8 cellular contexts compared by ENCODE assay signal in genomic region chr16:87076950-87077749, GRCh38.
DNase-seq lines count a peak whose midpoint lies in the region; ATAC-seq and TF ChIP-seq lines count a peak whose summit lies in the region.

No MANE protein-coding gene starts in this region.

- no peaks in the 10 kb centered on the region for H3F3A ChIP-seq in MM.1S (ENCODE audit: insufficient read depth, low read length)

- no peak overlapping the region for H2AFZ ChIP-seq in MM.1S (ENCODE audit: low read length)

- H3K4me3 Mint-ChIP-seq in activated CD4-positive, alpha-beta T cell treated with anti-CD3 and anti-CD28 coated beads for 36 hours: no peak overlapping the region
- no peak overlapping the region for H3K4me3 Mint-ChIP-seq in activated T-helper 2 cell treated with anti-CD3 and anti-CD28 coated beads, Interferon-gamma antibody, Interleukin-2, Interleukin-4, amounts not matched to agents 10 μg/mL and 5 μg/mL and 100 μg/mL, durations not matched to agents 14 hours and 24 hours and 36 hours (ENCODE audit: low read depth)

- no peak overlapping the region for H3K9ac ChIP-seq in MM.1S (ENCODE audit: low read length)

- CTCF ChIA-PET in activated CD4-positive, alpha-beta T cell treated with anti-CD3 and anti-CD28 coated beads for 36 hours (lab: Charles Lee): interaction anchor here (0.6 to 1.3 kb wide), 6 partner anchors 13 to 315 kb away, joined by 3 to 4 read pairs (median 3); no protein-coding TSS in a partner anchor

- H3K4me1 ChIP-seq in MM.1S (ENCODE audit: low read length): no peaks in the 10 kb centered on the region
- no peaks in the 10 kb centered on the region for H3K4me1 ChIP-seq in uterus

- DNase-seq in activated CD4-positive, alpha-beta T cell treated with anti-CD3 and anti-CD28 coated beads for 36 hours: peak; percentile 75
- no peak for DNase-seq in activated CD4-positive, alpha-beta T cell treated with anti-CD3 and anti-CD28 coated beads for 1 hour
- peak; percentile 9 for DNase-seq in MM.1S
- DNase-seq in activated T-helper 2 cell treated with anti-CD3 and anti-CD28 coated beads, Interferon-gamma antibody, Interleukin-2, Interleukin-4, amounts not matched to agents 10 μg/mL and 5 μg/mL and 100 μg/mL, durations not matched to agents 14 hours and 24 hours and 36 hours (ENCODE audit: low spot score): peak; percentile 16
- peak; percentile 77 for DNase-seq in iPS-NIHi11 (ENCODE audit: low spot score)
- peak; percentile 14 to 25 for DNase-seq in stimulated activated CD8-positive, alpha-beta memory T cell treated with anti-CD3 and anti-CD28 coated beads, Interleukin-15, amount 100 ng/mL, for 48 hours (ENCODE audit: low read depth in 2 of 2)
- DNase-seq in uterus: no peak

- peaks cover 1% of the 10 kb centered on the region for H3K27me3 Mint-ChIP-seq in activated CD4-positive, alpha-beta T cell treated with anti-CD3 and anti-CD28 coated beads for 36 hours
- H3K27me3 Mint-ChIP-seq in activated T-helper 2 cell treated with anti-CD3 and anti-CD28 coated beads, Interferon-gamma antibody, Interleukin-2, Interleukin-4, amounts not matched to agents 10 μg/mL and 5 μg/mL and 100 μg/mL, durations not matched to agents 14 hours and 24 hours and 36 hours (ENCODE audit: low read depth): no peaks in the 10 kb centered on the region

- TF ChIP-seq CTCF in MM.1S (IDR thresholded peaks at IDR 0.05; ENCODE audit: low read length): peak; percentile 42
- TF ChIP-seq CTCF in uterus (IDR thresholded peaks at IDR 0.05): peak in 1 of 4 experiments; percentile 22

- H3K9me3 Mint-ChIP-seq in activated CD4-positive, alpha-beta T cell treated with anti-CD3 and anti-CD28 coated beads for 36 hours (ENCODE audit: low read depth): peaks cover 16% of the 10 kb centered on the region
- peaks cover 27% of the 10 kb centered on the region for H3K9me3 Mint-ChIP-seq in activated T-helper 2 cell treated with anti-CD3 and anti-CD28 coated beads, Interferon-gamma antibody, Interleukin-2, Interleukin-4, amounts not matched to agents 10 μg/mL and 5 μg/mL and 100 μg/mL, durations not matched to agents 14 hours and 24 hours and 36 hours

- no peak for ATAC-seq in activated CD4-positive, alpha-beta T cell treated with anti-CD3 and anti-CD28 coated beads for 36 hours
- no peak for ATAC-seq in HG03460 (IDR thresholded peaks at IDR 0.05; ENCODE audit: unreplicated experiment)

- no peak for TF ChIP-seq POLR2A in uterus (IDR thresholded peaks at IDR 0.05)

- H3K27me3 ChIP-seq in MM.1S (replicated peaks; ENCODE audit: insufficient read depth, low read length) (peaks cover 6% of the 10 kb centered on the region; the same call in 1 of the 2 replicates), uterus (no peaks in the 10 kb centered on the region)

- intact Hi-C loops in activated CD4-positive, alpha-beta T cell treated with anti-CD3 and anti-CD28 coated beads for 36 hours (cut with DNase I, micrococcal nuclease): loop anchor here in 1 of 2 experiments (5.0 kb wide), 1 partner anchor 515 kb away; no protein-coding TSS in a partner anchor
- intact Hi-C loops in activated T-helper 2 cell treated with anti-CD3 and anti-CD28 coated beads, Interferon-gamma antibody, Interleukin-2, Interleukin-4, amounts not matched to agents 10 μg/mL and 5 μg/mL and 100 μg/mL, durations not matched to agents 14 hours and 24 hours and 36 hours (cut with micrococcal nuclease): loop anchor here (5.0 kb wide), 1 partner anchor 515 kb away; no protein-coding TSS in a partner anchor
- intact Hi-C loops in uterus (cut with DNase I; ENCODE audit: low total_unique reads): no loop called here

- H3K4me2 ChIP-seq in MM.1S (ENCODE audit: low read depth, low read length): no peak overlapping the region

- H4K20me1 ChIP-seq in MM.1S (ENCODE audit: insufficient read depth, low read length): no peaks in the 10 kb centered on the region

- no peaks in the 10 kb centered on the region for H3K36me3 Mint-ChIP-seq in activated CD4-positive, alpha-beta T cell treated with anti-CD3 and anti-CD28 coated beads for 36 hours (ENCODE audit: low read depth)
- no peaks in the 10 kb centered on the region for H3K36me3 Mint-ChIP-seq in activated T-helper 2 cell treated with anti-CD3 and anti-CD28 coated beads, Interferon-gamma antibody, Interleukin-2, Interleukin-4, amounts not matched to agents 10 μg/mL and 5 μg/mL and 100 μg/mL, durations not matched to agents 14 hours and 24 hours and 36 hours (ENCODE audit: low read depth)

- H3K36me3 ChIP-seq in MM.1S (replicated peaks; ENCODE audit: insufficient read depth, low read length) (no peaks in the 10 kb centered on the region), uterus (no peaks in the 10 kb centered on the region)

- no peaks in the 10 kb centered on the region for H3K79me2 ChIP-seq in MM.1S (ENCODE audit: low read length)

- H3K27ac ChIP-seq in MM.1S (ENCODE audit: low read length) (no peak overlapping the region), uterus (no peak overlapping the region)

- H3K9me3 ChIP-seq in MM.1S (replicated peaks; ENCODE audit: insufficient read depth, low read length): no peaks in the 10 kb centered on the region
- H3K9me3 ChIP-seq in uterus: no peaks in the 10 kb centered on the region

- no peaks in the 10 kb centered on the region for H3K9me2 ChIP-seq in MM.1S (replicated peaks; ENCODE audit: insufficient read depth, low read length)

- H3K4me3 ChIP-seq in MM.1S (ENCODE audit: low read length) (no peak overlapping the region), uterus (no peak overlapping the region)

- no peak overlapping the region for H3K27ac Mint-ChIP-seq in activated CD4-positive, alpha-beta T cell treated with anti-CD3 and anti-CD28 coated beads for 36 hours
- H3K27ac Mint-ChIP-seq in activated T-helper 2 cell treated with anti-CD3 and anti-CD28 coated beads, Interferon-gamma antibody, Interleukin-2, Interleukin-4, amounts not matched to agents 10 μg/mL and 5 μg/mL and 100 μg/mL, durations not matched to agents 14 hours and 24 hours and 36 hours: no peak overlapping the region

- POLR2A ChIA-PET in activated CD4-positive, alpha-beta T cell treated with anti-CD3 and anti-CD28 coated beads for 36 hours (lab: Charles Lee): interaction anchor here (0.6 kb wide), 1 partner anchor 174 kb away, joined by 9 read pairs; no protein-coding TSS in a partner anchor

- H3K4me1 Mint-ChIP-seq in activated CD4-positive, alpha-beta T cell treated with anti-CD3 and anti-CD28 coated beads for 36 hours: no peaks in the 10 kb centered on the region
- H3K4me1 Mint-ChIP-seq in activated T-helper 2 cell treated with anti-CD3 and anti-CD28 coated beads, Interferon-gamma antibody, Interleukin-2, Interleukin-4, amounts not matched to agents 10 μg/mL and 5 μg/mL and 100 μg/mL, durations not matched to agents 14 hours and 24 hours and 36 hours (ENCODE audit: low read depth): no peaks in the 10 kb centered on the region

Comparison
In these comparisons a context has a peak if more than half of its experiments do, and no peak if none do; other contexts are left out.
1. DNase-seq: peak in activated CD4-positive, alpha-beta T cell treated with anti-CD3 and anti-CD28 coated beads for 36 hours (single experiment), MM.1S (single experiment), activated T-helper 2 cell treated with anti-CD3 and anti-CD28 coated beads, Interferon-gamma antibody, Interleukin-2, Interleukin-4, amounts not matched to agents 10 μg/mL and 5 μg/mL and 100 μg/mL, durations not matched to agents 14 hours and 24 hours and 36 hours (single experiment), iPS-NIHi11 (single experiment) and stimulated activated CD8-positive, alpha-beta memory T cell treated with anti-CD3 and anti-CD28 coated beads, Interleukin-15, amount 100 ng/mL, for 48 hours (2 of 2); none in activated CD4-positive, alpha-beta T cell treated with anti-CD3 and anti-CD28 coated beads for 1 hour (single experiment) and uterus (0 of 2).